9 cellular contexts compared by ENCODE assay signal in the genomic region with DNA sequence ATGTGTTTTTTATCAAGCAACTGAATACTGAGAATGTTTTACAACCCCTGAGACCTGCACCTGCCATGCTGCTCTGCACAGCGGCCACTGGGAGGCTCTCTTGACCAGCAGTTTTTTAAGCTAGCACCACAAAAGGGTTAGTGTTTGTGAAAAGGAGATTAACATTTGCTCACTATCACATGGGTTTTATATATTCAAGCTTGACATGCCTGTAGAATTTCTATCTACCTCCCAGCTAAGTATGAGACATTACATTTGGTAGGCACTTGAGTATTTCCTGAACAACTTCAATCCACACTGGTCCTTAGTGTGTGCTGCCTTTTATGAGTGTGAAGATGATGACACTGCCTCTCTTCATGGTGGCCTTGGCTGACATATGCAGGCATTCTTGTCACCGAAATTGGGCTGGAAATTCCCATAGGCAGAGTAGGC.
A peak's percentile ranks its signal among the peaks of the same experiment; 100 is the strongest.
DNase-seq lines count a peak whose midpoint lies in the region; ATAC-seq and FAIRE-seq lines count a peak whose summit lies in the region.
"Had no signal": no experiment of that assay in that cellular context is flagged by ENCODE, and none has a peak within 500 bp of the region (broad histone marks: within the 10 kb centered on the region; RNA-seq: fewer than 3 reads in every experiment).

No MANE protein-coding gene starts in this region.

- no peak for ATAC-seq in naive thymus-derived CD4-positive, alpha-beta T cell

- H3K27ac ChIP-seq in naive thymus-derived CD4-positive, alpha-beta T cell (ENCODE audit: low read depth, low read length): no peak overlapping the region
- H3K27ac ChIP-seq: thoracic aorta had no signal

- POLR2A ChIA-PET in naive thymus-derived CD4-positive, alpha-beta T cell (lab: Charles Lee): no interaction called here

- CTCF ChIA-PET in naive thymus-derived CD4-positive, alpha-beta T cell (lab: Charles Lee): no interaction called here

- no peaks in the 10 kb centered on the region for H3K4me1 Mint-ChIP-seq in naive thymus-derived CD4-positive, alpha-beta T cell

- peaks cover 0 to 15% (median 0%) of the 10 kb centered on the region in 5 donors for H3K27me3 Mint-ChIP-seq in naive thymus-derived CD4-positive, alpha-beta T cell

- no peak overlapping the region for H3K4me3 Mint-ChIP-seq in naive thymus-derived CD4-positive, alpha-beta T cell

- intact Hi-C loops in naive thymus-derived CD4-positive, alpha-beta T cell (cut with micrococcal nuclease): loop anchor here in 1 of 2 donors (1.0 to 2.0 kb wide), 2 partner anchors 351 to 736 kb away; no protein-coding TSS in a partner anchor

- H3K4me3 ChIP-seq in Jurkat, Clone E6-1 (ENCODE audit: low read length): no peak overlapping the region
- H3K4me3 ChIP-seq in naive thymus-derived CD4-positive, alpha-beta T cell (ENCODE audit: low read length): no peak overlapping the region
- H3K4me3 ChIP-seq: thoracic aorta had no signal

- no peak for FAIRE-seq in HTR-8/SVneo (lab: Jason Lieb, UNC)

- H3K9me3 ChIP-seq in naive thymus-derived CD4-positive, alpha-beta T cell (ENCODE audit: control insufficient read depth in 2 of 3, low read length in 3 of 3): no peaks in the 10 kb centered on the region
- H3K9me3 ChIP-seq: thoracic aorta had no signal

- H3K27ac Mint-ChIP-seq in naive thymus-derived CD4-positive, alpha-beta T cell: no peak overlapping the region

- H3K9me3 Mint-ChIP-seq in naive thymus-derived CD4-positive, alpha-beta T cell: peaks cover 0 to 17% (median 0%) of the 10 kb centered on the region in 11 donors

- DNase-seq in DMS114 treated with DMSO at 0.1 percent for 48 hours (lab: John Stamatoyannopoulos, UW; ENCODE audit: unreplicated experiment) (peak; percentile 42), kidney glomerular epithelial cell (lab: John Stamatoyannopoulos, UW) (peak; percentile 67), NCI-H1048 (lab: John Stamatoyannopoulos, UW) (no peak), HTR-8/SVneo (ENCODE audit: insufficient read length, low spot score) (no peak)
- DNase-seq in Jurkat, Clone E6-1 (ENCODE audit: low read depth, low spot score): peak; percentile 69
- peak; percentile 3 to 9 for DNase-seq in activated CD4-positive, alpha-beta T cell treated with anti-CD3 and anti-CD28 coated beads, Interleukin-2, amount 50 U/mL, for 48 hours
- no peak for DNase-seq in naive thymus-derived CD4-positive, alpha-beta T cell
- no peak for DNase-seq in stimulated activated CD4-positive, alpha-beta T cell treated with anti-CD3 and anti-CD28 coated beads, Interleukin-4, amount 100 ng/mL, for 24 hours

- no peaks in the 10 kb centered on the region for H3K4me1 ChIP-seq in naive thymus-derived CD4-positive, alpha-beta T cell (ENCODE audit: control insufficient read depth in 2 of 2, insufficient read depth in 2 of 2, low read length in 2 of 2)

- H3K27me3 ChIP-seq in naive thymus-derived CD4-positive, alpha-beta T cell (ENCODE audit: control insufficient read depth in 2 of 2, insufficient read depth in 2 of 2, low read length in 2 of 2): no peaks in the 10 kb centered on the region

- peaks cover 0 to 12% (median 0%) of the 10 kb centered on the region in 5 donors for H3K36me3 Mint-ChIP-seq in naive thymus-derived CD4-positive, alpha-beta T cell

- no peaks in the 10 kb centered on the region for H3K36me3 ChIP-seq in naive thymus-derived CD4-positive, alpha-beta T cell (ENCODE audit: control insufficient read depth in 2 of 3, insufficient read depth in 3 of 3, low read length in 3 of 3)
- H3K36me3 ChIP-seq: thoracic aorta had no signal

Comparison
In these comparisons a context has a peak if more than half of its experiments do, and no peak if none do; other contexts are left out.
1. DNase-seq: peak in DMS114 treated with DMSO at 0.1 percent for 48 hours (single experiment), Jurkat, Clone E6-1 (single experiment), activated CD4-positive, alpha-beta T cell treated with anti-CD3 and anti-CD28 coated beads, Interleukin-2, amount 50 U/mL, for 48 hours (2 of 2) and kidney glomerular epithelial cell (single experiment); none in naive thymus-derived CD4-positive, alpha-beta T cell (0 of 9), stimulated activated CD4-positive, alpha-beta T cell treated with anti-CD3 and anti-CD28 coated beads, Interleukin-4, amount 100 ng/mL, for 24 hours (single experiment), NCI-H1048 (single experiment) and HTR-8/SVneo (single experiment).